ENCODE assay signal across 36 cellular contexts in the genomic region with DNA sequence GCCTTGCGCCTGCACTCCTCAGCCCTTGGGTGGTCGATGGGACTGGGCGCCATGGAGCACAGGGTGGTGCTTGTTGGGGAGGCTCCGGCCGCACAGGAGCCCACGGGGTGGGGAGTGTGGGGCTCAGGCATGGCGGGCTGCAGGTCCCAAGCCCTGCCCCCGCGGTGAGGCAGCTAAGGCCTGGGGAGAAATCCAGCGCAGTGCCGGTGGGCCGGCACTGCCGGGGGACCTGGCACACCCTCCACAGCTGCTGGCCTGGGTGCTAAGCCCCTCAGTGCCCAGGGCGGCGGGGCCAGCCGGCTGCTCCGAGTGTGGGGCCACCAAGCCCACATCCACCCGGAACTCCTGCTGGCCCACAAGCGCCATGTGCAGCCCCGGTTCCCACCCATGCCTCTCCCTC.
"Had no signal": no experiment of that assay in that cellular context is flagged by ENCODE, and none has a peak within 500 bp of the region (broad histone marks: within the 10 kb centered on the region; RNA-seq: fewer than 3 reads in every experiment).

No MANE protein-coding gene starts in this region.

- H3K4me1 ChIP-seq: adrenal gland, body of pancreas had no signal

- H3K4me3 ChIP-seq: adrenal gland, body of pancreas, cardiac muscle cell had no signal

- H3K27ac Mint-ChIP-seq: activated B cell treated with CpG ODN at 0.5 μM for 24 hours; activated CD4-positive, alpha-beta memory T cell treated with anti-CD3 and anti-CD28 coated beads for 36 hours; activated CD4-positive, alpha-beta T cell treated with anti-CD3 and anti-CD28 coated beads, Interleukin-2, amount 10 ng/mL, durations not matched to agents 24 days and 14 days; activated CD8-positive, alpha-beta T cell treated with anti-CD3 and anti-CD28 coated beads for 36 hours; activated naive CD4-positive, alpha-beta T cell treated with anti-CD3 and anti-CD28 coated beads for 36 hours; activated naive CD4-positive, alpha-beta T cell treated with anti-CD3 and anti-CD28 coated beads, Interleukin-2, amount 50 U/mL, for 72 hours; activated naive CD8-positive, alpha-beta T cell treated with anti-CD3 and anti-CD28 coated beads for 36 hours; activated T-cell treated with anti-CD3 and anti-CD28 coated beads, Interleukin-2, amount 50 U/mL, for 72 hours; activated T-helper 1 cell treated with anti-CD3 and anti-CD28 coated beads, Interleukin-12 subunit alpha, Interleukin-12 subunit beta, Interleukin-2, Interleukin-4 antibody, amounts not matched to agents 30 ng/mL and 10 ng/mL and 1 ng/mL, durations not matched to agents 14 hours and 24 hours and 36 hours; activated T-helper 17 cell treated with anti-CD3 and anti-CD28 coated beads, Interleukin-2, amount 50 U/mL, for 72 hours; T-cell; T-helper 1 cell treated with Interleukin-12 subunit alpha and Interleukin-12 subunit beta and Interleukin-4 antibody, amounts not matched to agents 30 μg/mL and 1 μg/mL, for 36 hours; T-helper 2 cell treated with Interferon-gamma antibody and Interleukin-4, amounts not matched to agents 5 μg/mL and 100 μg/mL, for 36 hours had no signal

- H3K9me3 Mint-ChIP-seq: activated B cell treated with CpG ODN at 0.5 μM for 24 hours; activated CD4-positive, alpha-beta memory T cell treated with anti-CD3 and anti-CD28 coated beads for 36 hours; activated CD4-positive, alpha-beta T cell treated with anti-CD3 and anti-CD28 coated beads, Interleukin-2, amount 10 ng/mL, durations not matched to agents 24 days and 14 days; activated CD8-positive, alpha-beta T cell treated with anti-CD3 and anti-CD28 coated beads for 36 hours; activated naive CD4-positive, alpha-beta T cell treated with anti-CD3 and anti-CD28 coated beads for 36 hours; activated naive CD4-positive, alpha-beta T cell treated with anti-CD3 and anti-CD28 coated beads, Interleukin-2, amount 50 U/mL, for 72 hours; activated naive CD8-positive, alpha-beta T cell treated with anti-CD3 and anti-CD28 coated beads for 36 hours; activated T-cell treated with anti-CD3 and anti-CD28 coated beads, Interleukin-2, amount 50 U/mL, for 4 hours; activated T-cell treated with anti-CD3 and anti-CD28 coated beads, Interleukin-2, amount 50 U/mL, for 72 hours; activated T-helper 17 cell treated with anti-CD3 and anti-CD28 coated beads, Interleukin-2, amount 50 U/mL, for 72 hours; central memory CD8-positive, alpha-beta T cell; T-cell had no signal

- H3K4me3 Mint-ChIP-seq: activated B cell treated with CpG ODN at 0.5 μM for 24 hours; activated CD4-positive, alpha-beta memory T cell treated with anti-CD3 and anti-CD28 coated beads for 36 hours; activated CD4-positive, alpha-beta T cell treated with anti-CD3 and anti-CD28 coated beads, Interleukin-2, amount 10 ng/mL, durations not matched to agents 24 days and 14 days; activated CD8-positive, alpha-beta T cell treated with anti-CD3 and anti-CD28 coated beads for 36 hours; activated naive CD4-positive, alpha-beta T cell treated with anti-CD3 and anti-CD28 coated beads for 36 hours; activated naive CD8-positive, alpha-beta T cell treated with anti-CD3 and anti-CD28 coated beads for 36 hours; activated T-cell treated with anti-CD3 and anti-CD28 coated beads, Interleukin-2, amount 50 U/mL, for 4 hours; activated T-cell treated with anti-CD3 and anti-CD28 coated beads, Interleukin-2, amount 50 U/mL, for 72 hours; activated T-helper 1 cell treated with anti-CD3 and anti-CD28 coated beads, Interleukin-12 subunit alpha, Interleukin-12 subunit beta, Interleukin-2, Interleukin-4 antibody, amounts not matched to agents 30 ng/mL and 10 ng/mL and 1 ng/mL, durations not matched to agents 14 hours and 24 hours and 36 hours; activated T-helper 17 cell treated with anti-CD3 and anti-CD28 coated beads, Interleukin-2, amount 50 U/mL, for 72 hours; central memory CD8-positive, alpha-beta T cell; T-cell; T-helper 1 cell treated with Interleukin-12 subunit alpha and Interleukin-12 subunit beta and Interleukin-4 antibody, amounts not matched to agents 30 μg/mL and 1 μg/mL, for 36 hours; T-helper 2 cell treated with Interferon-gamma antibody and Interleukin-4, amounts not matched to agents 5 μg/mL and 100 μg/mL, for 36 hours had no signal

- ATAC-seq: activated CD8-positive, alpha-beta T cell treated with anti-CD3 and anti-CD28 coated beads for 36 hours; activated naive CD4-positive, alpha-beta T cell treated with anti-CD3 and anti-CD28 coated beads, Interleukin-2, amount 50 U/mL, for 72 hours; activated T-cell treated with anti-CD3 and anti-CD28 coated beads, Interleukin-2, amount 50 U/mL, for 4 hours; activated T-cell treated with anti-CD3 and anti-CD28 coated beads, Interleukin-2, amount 50 U/mL, for 72 hours; activated T-helper 17 cell treated with anti-CD3 and anti-CD28 coated beads, Interleukin-2, amount 50 U/mL, for 72 hours; body of pancreas; T-cell had no signal

- H3K9me3 ChIP-seq: adrenal gland, body of pancreas had no signal

- H3K36me3 ChIP-seq: adrenal gland, brain microvascular endothelial cell, cardiac muscle cell had no signal

- H3K27ac ChIP-seq: adrenal gland, body of pancreas, brain microvascular endothelial cell, cardiac muscle cell, VCaP had no signal

- H3K4me1 Mint-ChIP-seq: activated B cell treated with CpG ODN at 0.5 μM for 24 hours; activated T-helper 17 cell treated with anti-CD3 and anti-CD28 coated beads, Interleukin-2, amount 50 U/mL, for 72 hours; central memory CD8-positive, alpha-beta T cell had no signal

- DNase-seq: activated B cell treated with CpG ODN at 0.5 μM for 24 hours; activated CD4-positive, alpha-beta memory T cell treated with anti-CD3 and anti-CD28 coated beads for 36 hours; activated CD4-positive, alpha-beta T cell treated with anti-CD3 and anti-CD28 coated beads for 4 hours; activated CD4-positive, alpha-beta T cell treated with anti-CD3 and anti-CD28 coated beads, Interleukin-2, amount 10 ng/mL, durations not matched to agents 24 days and 14 days; activated CD4-positive, alpha-beta T cell treated with anti-CD3 and anti-CD28 coated beads, Interleukin-2, amount 50 U/mL, for 1 hour; activated CD4-positive, alpha-beta T cell treated with anti-CD3 and anti-CD28 coated beads, Interleukin-2, amount 50 U/mL, for 4 hours; activated CD4-positive, CD25-positive, alpha-beta regulatory T cell treated with anti-CD3 and anti-CD28 coated beads, Interleukin-2, amount 50 U/mL, for 72 hours; activated CD8-positive, alpha-beta memory T cell treated with anti-CD3 and anti-CD28 coated beads, Interleukin-2, amount 50 U/mL, for 4 hours; activated CD8-positive, alpha-beta T cell treated with anti-CD3 and anti-CD28 coated beads for 36 hours; activated effector memory CD4-positive, alpha-beta T cell treated with anti-CD3 and anti-CD28 coated beads, Interleukin-2, amount 50 U/mL, for 16 hours; activated gamma-delta T cell treated with Interleukin-2 at 50 U/mL for 16 hours; activated naive CD4-positive, alpha-beta T cell; activated naive CD4-positive, alpha-beta T cell treated with anti-CD3 and anti-CD28 coated beads for 36 hours; activated naive CD4-positive, alpha-beta T cell treated with anti-CD3 and anti-CD28 coated beads, Interleukin-2, amount 50 U/mL, for 16 hours; activated naive CD8-positive, alpha-beta T cell treated with anti-CD3 and anti-CD28 coated beads for 36 hours; activated T-cell treated with anti-CD3 and anti-CD28 coated beads for 4 hours; activated T-cell treated with anti-CD3 and anti-CD28 coated beads, Interleukin-2, amount 50 U/mL, for 1 hour; activated T-cell treated with anti-CD3 and anti-CD28 coated beads, Interleukin-2, amount 50 U/mL, for 4 hours; activated T-cell treated with anti-CD3 and anti-CD28 coated beads, Interleukin-2, amount 50 U/mL, for 72 hours; adrenal gland; amniotic stem cell; aorta; body of pancreas; brain microvascular endothelial cell; caudate nucleus; T-cell; T-helper 2 cell; T-helper 9 cell had no signal

- H3K27me3 Mint-ChIP-seq: activated B cell treated with CpG ODN at 0.5 μM for 24 hours; activated CD4-positive, alpha-beta memory T cell treated with anti-CD3 and anti-CD28 coated beads for 36 hours; activated CD4-positive, alpha-beta T cell treated with anti-CD3 and anti-CD28 coated beads, Interleukin-2, amount 10 ng/mL, durations not matched to agents 24 days and 14 days; activated CD8-positive, alpha-beta T cell treated with anti-CD3 and anti-CD28 coated beads for 36 hours; activated T-helper 17 cell treated with anti-CD3 and anti-CD28 coated beads, Interleukin-2, amount 50 U/mL, for 72 hours; central memory CD8-positive, alpha-beta T cell had no signal

- H3K27me3 ChIP-seq: adrenal gland, body of pancreas, brain microvascular endothelial cell, cardiac muscle cell had no signal
